Comparison of ENCODE assay signal across 16 cellular contexts in the genomic region with DNA sequence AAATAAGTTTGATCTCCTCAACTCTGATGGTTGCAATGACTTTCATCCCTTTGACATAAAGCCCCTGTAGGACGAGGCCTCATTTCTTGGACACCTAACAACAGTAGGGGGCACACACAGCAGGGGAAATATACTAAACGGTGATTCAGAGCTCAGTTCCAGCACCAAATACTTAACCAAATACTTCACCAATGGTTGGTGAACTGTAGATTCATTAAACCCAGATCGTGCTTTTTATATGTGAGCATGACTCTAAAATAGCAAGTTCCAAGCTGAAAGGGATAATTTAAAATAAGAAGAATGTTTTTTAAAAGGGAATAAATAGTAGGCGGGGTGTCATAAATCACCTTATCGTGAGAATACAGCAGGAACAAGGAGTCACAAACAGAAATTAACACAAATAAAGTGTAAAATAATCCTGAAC. TPM values are rescaled to one million over a fixed set of nuclear protein-coding genes. Genes with fewer than 3 reads are reported as not detected.
DNase-seq lines count a peak whose midpoint lies in the region; ATAC-seq, FAIRE-seq and TF ChIP-seq lines count a peak whose summit lies in the region.
"Had no signal": no experiment of that assay in that cellular context is flagged by ENCODE, and none has a peak within 500 bp of the region (broad histone marks: within the 10 kb centered on the region; RNA-seq: fewer than 3 reads in every experiment).

No MANE protein-coding gene starts in this region.

- H3K9ac ChIP-seq in HepG2 (ENCODE audit: insufficient read depth, low read depth, low read length), result no peak overlapping the region

- no peak for TF ChIP-seq RAD21 in HepG2 (CRISPR knock-in tag; IDR thresholded peaks at IDR 0.05)

- no TSS peak for BruUV-seq in HepG2 (replicated peaks; lab: Mats Ljungman, UMichigan)

- H3K4me3 ChIP-seq in BE2C (ENCODE audit: low read depth, low read length) (no peak overlapping the region), astrocyte of the spinal cord (ENCODE audit: low read depth, low read length) (no peak overlapping the region), HepG2 (replicated peaks in 1 of 3; ENCODE audit: insufficient read depth in 1 of 3, low read depth in 2 of 3, low read length in 3 of 3) (no peak overlapping the region)
- H3K4me3 ChIP-seq: breast epithelium, SJCRH30 had no signal

- POLR2A ChIA-PET in HEK293T (lab: Yijun Ruan, JAX) (no interaction called here), HepG2 (lab: Yijun Ruan, JAX) (no interaction called here)

- H3K9me3 ChIP-seq in BE2C, result no peaks in the 10 kb centered on the region
- H3K9me3 ChIP-seq in HepG2 (ENCODE audit: low read length), result no peaks in the 10 kb centered on the region
- H3K9me3 ChIP-seq: breast epithelium, SJCRH30 had no signal

- no peak overlapping the region for H3K27ac ChIP-seq in HepG2 (ENCODE audit: extremely low read length, insufficient read depth, low read length)
- H3K27ac ChIP-seq: breast epithelium, SJCRH30 had no signal

- no peak for TF ChIP-seq POLR2A in HepG2 (IDR thresholded peaks at IDR 0.05; ENCODE audit: insufficient read depth in 1 of 2, low read depth in 2 of 2, low read length in 2 of 2)

- TF ChIP-seq CTCF in BE2C (IDR thresholded peaks at IDR 0.05; ENCODE audit: low read depth, low read length) (peak; percentile 35; the same call in 1 of the 2 replicates), astrocyte of the spinal cord (IDR thresholded peaks at IDR 0.05; ENCODE audit: low read depth, low read length) (no peak), HepG2 (CRISPR knock-in tag; IDR thresholded peaks at IDR 0.05) (peak; percentile 33)

- DNase-seq in BE2C, result peak; percentile 13
- DNase-seq in HEK293T (ENCODE audit: extremely low spot score), result peak; percentile 6
- DNase-seq in astrocyte of the spinal cord (ENCODE audit: low read depth, low spot score), result peak; percentile 2
- DNase-seq in HepG2 (ENCODE audit: low spot score), result peak; percentile 7
- no peak for DNase-seq in stimulated activated CD4-positive, alpha-beta T cell treated with anti-CD3 and anti-CD28 coated beads, Interleukin-4, amount 100 ng/mL, for 24 hours
- DNase-seq in activated T-cell treated with anti-CD3 and anti-CD28 coated beads for 4 hours, result no peak
- no peak for DNase-seq in stimulated activated CD4-positive, alpha-beta T cell treated with anti-CD3 and anti-CD28 coated beads, Interleukin-2, amount 100 ng/mL, for 24 hours
- DNase-seq in foreskin melanocyte, result no peak
- DNase-seq: activated gamma-delta T cell; AML-193; effector CD8-positive, alpha-beta T cell; NCI-H1092 treated with DMSO at 0.1 percent for 48 hours; posterior cingulate gyrus; SJCRH30; substantia nigra had no signal

- H2AFZ ChIP-seq in HepG2 (ENCODE audit: low read length), result no peak overlapping the region

- in situ Hi-C loops in astrocyte of the spinal cord (cut with HindIII; ENCODE audit: low sequenced_read_pairs), result no loop called here
- in situ Hi-C loops in HepG2 (cut with HindIII; ENCODE audit: extremely low pct_ligation_motif_present, low pct_unique_long_range_greater_than_20kb), result no loop called here

- H3K4me2 ChIP-seq in HepG2 (ENCODE audit: low read depth, low read length), result no peak overlapping the region

- 88% methylated on average over 5 of the region's 5 CpGs for WGBS in HepG2 (ENCODE audit: low lambda C conversion rate)

- CTCF ChIA-PET in HEK293T (lab: Yijun Ruan, JAX) (interaction anchor here (0.6 to 1.1 kb wide), 3 partner anchors 102 to 115 kb away, joined by 3 to 4 read pairs (median 3); no protein-coding TSS in a partner anchor), HepG2 (lab: Yijun Ruan, JAX; ENCODE audit: low intra/inter-chr PET ratio, low total read pairs) (no interaction called here)

- H3K36me3 ChIP-seq in BE2C (peaks cover 24% of the 10 kb centered on the region), HepG2 (replicated peaks in 1 of 2; ENCODE audit: control insufficient read depth in 1 of 2, insufficient read depth in 2 of 2, low read length in 2 of 2) (peaks cover 4 to 20% of the 10 kb centered on the region in 2 experiments; a peak in 4 of 5 replicates)

- TF ChIP-seq EP300 in HepG2 (IDR thresholded peaks at IDR 0.05; ENCODE audit: low read depth in 2 of 2, low read length in 2 of 2), result no peak
- TF ChIP-seq EP300 in HepG2 (CRISPR knock-in tag; IDR thresholded peaks at IDR 0.05; ENCODE audit: borderline replicate concordance), result no peak

- intact Hi-C loops in HepG2 (cut with micrococcal nuclease; ENCODE audit: unreplicated experiment), result loop anchor here (1.0 kb wide), 1 partner anchor 114 kb away; no protein-coding TSS in a partner anchor

- H3K79me2 ChIP-seq in HepG2 (ENCODE audit: insufficient read depth, low read length), result no peaks in the 10 kb centered on the region

- H3K4me1 ChIP-seq in BE2C (peaks cover 2% of the 10 kb centered on the region; the same call in 1 of the 2 replicates), HepG2 (ENCODE audit: insufficient read depth, low read length) (peaks cover 24% of the 10 kb centered on the region)
- H3K4me1 ChIP-seq: breast epithelium, SJCRH30 had no signal

- H3K27me3 ChIP-seq in BE2C, result no peaks in the 10 kb centered on the region
- H3K27me3 ChIP-seq in HepG2 (ENCODE audit: control insufficient read depth in 1 of 2, insufficient read depth in 2 of 2, low read length in 2 of 2), result no peaks in the 10 kb centered on the region
- H3K27me3 ChIP-seq: breast epithelium, SJCRH30 had no signal

- no peak for ATAC-seq in HepG2

- no peak for FAIRE-seq in HepG2 (lab: Jason Lieb, UNC)

- no peaks in the 10 kb centered on the region for H4K20me1 ChIP-seq in HepG2 (ENCODE audit: insufficient read depth, low read length)

RNA-seq across cellular contexts. Expression of a gene that starts 53.2 kb away (rescaled TPM):
- polyA plus RNA-seq in BE2C (2012; ENCODE audit: insufficient read depth, insufficient read length, low read depth), result 9.1 TPM
- total RNA-seq in HepG2 (2016; rRNA removed; fragmentation: Illumina TruSeq; extraction: Trizol), result 7.5 and 11.3 TPM in 2 replicates
- total RNA-seq in HepG2 (2016; cell fraction: cytosol; rRNA removed; fragmentation: Illumina TruSeq; extraction: Trizol; ENCODE audit: low read depth), result 1.4 and 1.7 TPM in 2 replicates
- total RNA-seq in HepG2 (2016; cell fraction: insoluble cytoplasmic fraction; rRNA removed; fragmentation: Illumina TruSeq; extraction: Trizol), result 7.7 and 10.8 TPM in 2 replicates
- total RNA-seq in HepG2 (2016; cell fraction: membrane; rRNA removed; fragmentation: Illumina TruSeq; extraction: Trizol), result 1.6 and 1.8 TPM in 2 replicates
- total RNA-seq in HepG2 (2016; cell fraction: nucleus; rRNA removed; fragmentation: Illumina TruSeq; extraction: Trizol), result 11.1 and 15.1 TPM in 2 replicates
- 7.2 and 7.4 TPM in 2 replicates for polyA plus RNA-seq in HepG2 (2011; rRNA removed)
- polyA plus RNA-seq in HepG2 (2011; cell fraction: cytosol; rRNA removed), result 3.2 and 4.5 TPM in 2 replicates
- 17.3 and 18.9 TPM in 2 replicates for polyA plus RNA-seq in HepG2 (2011; cell fraction: nucleus; rRNA removed)
- 6.2 and 7.8 TPM in 2 replicates for polyA plus RNA-seq in HepG2 (2012)
- 0.18 and 0.27 TPM in 2 replicates for polyA plus RNA-seq in HepG2 (2016; cell fraction: cytosol; fragmentation: Illumina TruSeq; extraction: Trizol; ENCODE audit: low read depth)
- polyA plus RNA-seq in HepG2 (2016; cell fraction: insoluble cytoplasmic fraction; fragmentation: Illumina TruSeq; extraction: Trizol; ENCODE audit: low read depth), result 4.4 and 4.9 TPM in 2 replicates
- 0.26 and 0.31 TPM in 2 replicates for polyA plus RNA-seq in HepG2 (2016; cell fraction: membrane; fragmentation: Illumina TruSeq; extraction: Trizol; ENCODE audit: low read depth)
- polyA plus RNA-seq in HepG2 (2016; cell fraction: nucleus; fragmentation: Illumina TruSeq; extraction: Trizol; ENCODE audit: insufficient read depth, low read depth), result 12.3 and 14.0 TPM in 2 replicates
- polyA minus RNA-seq in HepG2 (2011; rRNA and poly(A)+ RNA removed; ENCODE audit: low replicate concordance), result 8.9 and 18.6 TPM in 2 replicates
- polyA minus RNA-seq in HepG2 (2011; cell fraction: cytosol; rRNA and poly(A)+ RNA removed), result 5.2 and 12.1 TPM in 2 replicates
- polyA minus RNA-seq in HepG2 (2011; cell fraction: nucleus; rRNA and poly(A)+ RNA removed), result 60.4 and 61.2 TPM in 2 replicates

RNA-seq across cellular contexts. Expression of a gene that starts 53.4 kb away (rescaled TPM):
- 15.0 TPM for polyA plus RNA-seq in BE2C (2012; ENCODE audit: insufficient read depth, insufficient read length, low read depth)
- total RNA-seq in HepG2 (2016; rRNA removed; fragmentation: Illumina TruSeq; extraction: Trizol), result 27.3 and 52.3 TPM in 2 replicates
- 3.7 and 3.9 TPM in 2 replicates for total RNA-seq in HepG2 (2016; cell fraction: cytosol; rRNA removed; fragmentation: Illumina TruSeq; extraction: Trizol; ENCODE audit: low read depth)
- 28.0 and 52.9 TPM in 2 replicates for total RNA-seq in HepG2 (2016; cell fraction: insoluble cytoplasmic fraction; rRNA removed; fragmentation: Illumina TruSeq; extraction: Trizol)
- 10.2 and 11.8 TPM in 2 replicates for total RNA-seq in HepG2 (2016; cell fraction: membrane; rRNA removed; fragmentation: Illumina TruSeq; extraction: Trizol)
- total RNA-seq in HepG2 (2016; cell fraction: nucleus; rRNA removed; fragmentation: Illumina TruSeq; extraction: Trizol), result 10.8 and 11.2 TPM in 2 replicates
- 9.6 and 12.5 TPM in 2 replicates for polyA plus RNA-seq in HepG2 (2011; rRNA removed)
- polyA plus RNA-seq in HepG2 (2011; cell fraction: cytosol; rRNA removed), result 4.6 and 9.0 TPM in 2 replicates
- polyA plus RNA-seq in HepG2 (2011; cell fraction: nucleus; rRNA removed), result 2.5 and 3.9 TPM in 2 replicates
- polyA plus RNA-seq in HepG2 (2012), result 13.2 and 17.7 TPM in 2 replicates
- polyA plus RNA-seq in HepG2 (2016; cell fraction: cytosol; fragmentation: Illumina TruSeq; extraction: Trizol; ENCODE audit: low read depth), result 2.5 and 2.7 TPM in 2 replicates
- 30.5 and 35.4 TPM in 2 replicates for polyA plus RNA-seq in HepG2 (2016; cell fraction: insoluble cytoplasmic fraction; fragmentation: Illumina TruSeq; extraction: Trizol; ENCODE audit: low read depth)
- polyA plus RNA-seq in HepG2 (2016; cell fraction: membrane; fragmentation: Illumina TruSeq; extraction: Trizol; ENCODE audit: low read depth), result 6.1 and 6.2 TPM in 2 replicates
- 11.0 and 12.3 TPM in 2 replicates for polyA plus RNA-seq in HepG2 (2016; cell fraction: nucleus; fragmentation: Illumina TruSeq; extraction: Trizol; ENCODE audit: insufficient read depth, low read depth)
- polyA minus RNA-seq in HepG2 (2011; rRNA and poly(A)+ RNA removed; ENCODE audit: low replicate concordance), result 4.3 and 5.5 TPM in 2 replicates
- 6.6 and 7.2 TPM in 2 replicates for polyA minus RNA-seq in HepG2 (2011; cell fraction: cytosol; rRNA and poly(A)+ RNA removed)
- polyA minus RNA-seq in HepG2 (2011; cell fraction: nucleus; rRNA and poly(A)+ RNA removed), result 4.8 and 11.6 TPM in 2 replicates

RNA-seq across cellular contexts. Expression of a gene that starts 53.9 kb away (rescaled TPM):
- polyA plus RNA-seq in BE2C (2012; ENCODE audit: insufficient read depth, insufficient read length, low read depth), result 0.54 TPM
- total RNA-seq in HepG2 (2016; rRNA removed; fragmentation: Illumina TruSeq; extraction: Trizol), result not detected in 2 replicates
- not detected in 2 replicates for total RNA-seq in HepG2 (2016; cell fraction: cytosol; rRNA removed; fragmentation: Illumina TruSeq; extraction: Trizol; ENCODE audit: low read depth)
- total RNA-seq in HepG2 (2016; cell fraction: insoluble cytoplasmic fraction; rRNA removed; fragmentation: Illumina TruSeq; extraction: Trizol), result not detected in 2 replicates
- total RNA-seq in HepG2 (2016; cell fraction: membrane; rRNA removed; fragmentation: Illumina TruSeq; extraction: Trizol), result not detected in 2 replicates
- total RNA-seq in HepG2 (2016; cell fraction: nucleus; rRNA removed; fragmentation: Illumina TruSeq; extraction: Trizol), result not detected in 2 replicates
- polyA plus RNA-seq in HepG2 (2011; rRNA removed), result 0.05 TPM in 1 of 2 replicates, not detected in the other
- polyA plus RNA-seq in HepG2 (2011; cell fraction: cytosol; rRNA removed), result not detected in 2 replicates
- not detected in 2 replicates for polyA plus RNA-seq in HepG2 (2011; cell fraction: nucleus; rRNA removed)
- not detected in 2 replicates for polyA plus RNA-seq in HepG2 (2012)
- polyA plus RNA-seq in HepG2 (2016; cell fraction: cytosol; fragmentation: Illumina TruSeq; extraction: Trizol; ENCODE audit: low read depth), result not detected in 2 replicates
- not detected in 2 replicates for polyA plus RNA-seq in HepG2 (2016; cell fraction: insoluble cytoplasmic fraction; fragmentation: Illumina TruSeq; extraction: Trizol; ENCODE audit: low read depth)
- polyA plus RNA-seq in HepG2 (2016; cell fraction: membrane; fragmentation: Illumina TruSeq; extraction: Trizol; ENCODE audit: low read depth), result not detected in 2 replicates
- polyA plus RNA-seq in HepG2 (2016; cell fraction: nucleus; fragmentation: Illumina TruSeq; extraction: Trizol; ENCODE audit: insufficient read depth, low read depth), result not detected in 2 replicates
- 20.3 TPM in 1 of 2 replicates, not detected in the other for polyA minus RNA-seq in HepG2 (2011; rRNA and poly(A)+ RNA removed; ENCODE audit: low replicate concordance)
- 0.62 TPM in 1 of 2 replicates, not detected in the other for polyA minus RNA-seq in HepG2 (2011; cell fraction: cytosol; rRNA and poly(A)+ RNA removed)
- polyA minus RNA-seq in HepG2 (2011; cell fraction: nucleus; rRNA and poly(A)+ RNA removed), result not detected in 2 replicates

Comparison
In these comparisons a context has a peak if more than half of its experiments do, and no peak if none do; other contexts are left out.
1. DNase-seq: peak in BE2C (single experiment), HEK293T (single experiment), astrocyte of the spinal cord (single experiment) and HepG2 (single experiment); none in stimulated activated CD4-positive, alpha-beta T cell treated with anti-CD3 and anti-CD28 coated beads, Interleukin-4, amount 100 ng/mL, for 24 hours (single experiment), activated T-cell treated with anti-CD3 and anti-CD28 coated beads for 4 hours (single experiment), stimulated activated CD4-positive, alpha-beta T cell treated with anti-CD3 and anti-CD28 coated beads, Interleukin-2, amount 100 ng/mL, for 24 hours (0 of 2) and foreskin melanocyte (single experiment).